1 cellular context compared by ENCODE assay signal in the genomic region with DNA sequence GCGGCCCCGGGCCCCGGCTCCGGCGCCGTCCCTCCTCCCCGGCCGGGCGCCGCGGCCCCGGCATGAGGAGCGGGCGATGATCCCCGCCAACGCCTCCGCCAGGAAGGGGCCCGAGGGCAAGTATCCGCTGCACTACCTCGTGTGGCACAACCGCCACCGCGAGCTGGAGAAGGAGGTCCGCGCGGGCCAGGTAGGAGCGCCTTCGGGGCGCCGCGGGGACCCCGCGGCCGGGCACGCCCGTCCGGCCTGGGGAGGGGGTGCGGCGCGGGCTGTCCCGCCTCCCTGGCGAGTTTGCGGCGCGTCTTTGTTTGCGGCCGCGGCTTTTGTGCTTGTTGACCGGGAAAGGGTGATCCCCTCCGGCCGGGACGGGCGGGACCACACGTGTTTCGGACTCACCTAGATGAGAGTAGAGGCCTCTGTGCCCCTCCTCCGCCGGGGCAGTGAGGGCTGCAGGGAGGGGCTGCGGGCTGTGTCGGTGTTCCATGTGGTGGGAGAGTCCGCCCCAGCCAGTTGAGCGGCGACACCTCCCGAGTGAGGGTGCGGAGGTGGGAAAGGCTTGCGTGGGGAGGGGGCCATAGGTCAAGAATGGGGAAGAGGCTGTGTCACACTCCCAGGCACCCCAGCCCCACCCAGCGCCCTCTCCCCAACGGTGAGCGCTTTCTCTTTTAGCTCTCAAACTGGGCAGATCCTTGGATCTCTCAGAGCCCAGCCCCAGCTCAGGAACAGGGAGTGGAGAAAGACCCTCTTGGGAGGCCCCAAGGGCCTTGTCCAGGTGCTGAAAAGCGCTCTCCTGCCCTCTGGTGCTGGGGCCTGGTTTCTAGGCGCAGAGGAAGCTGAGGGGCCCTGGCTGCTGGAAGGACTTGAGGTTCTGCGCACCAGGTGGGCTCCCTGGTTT.
TF ChIP-seq lines count a peak whose summit lies in the region.

No MANE protein-coding gene starts in this region.

TF ChIP-seq in WTC11, 78 proteins besides CTCF, POLR2A, EP300 and RAD21 (continued from another document and continues in another):
- no peak for TF ChIP-seq ZNF317 (CRISPR knock-in tag; IDR thresholded peaks at IDR 0.05; ENCODE audit: borderline replicate concordance, low read depth)
- TF ChIP-seq SOX15 (CRISPR knock-in tag; IDR thresholded peaks at IDR 0.05), result no peak
- TF ChIP-seq CREM (CRISPR knock-in tag; IDR thresholded peaks at IDR 0.05), result peak; percentile 2; the same call in 1 of the 2 replicates
- TF ChIP-seq RELA (CRISPR knock-in tag; IDR thresholded peaks at IDR 0.05; ENCODE audit: borderline replicate concordance), result peak; percentile 66; the same call in 1 of the 2 replicates
- TF ChIP-seq ZNF263 (CRISPR knock-in tag; IDR thresholded peaks at IDR 0.05; ENCODE audit: low read depth), result no peak
- TF ChIP-seq NFYB (CRISPR knock-in tag; conservative IDR thresholded peaks at IDR 0.05; ENCODE audit: low read depth), result no peak; the same call in 1 of the 2 replicates
- no peak for TF ChIP-seq GABPB1 (CRISPR knock-in tag; IDR thresholded peaks at IDR 0.05)
- TF ChIP-seq, protein P1, sequence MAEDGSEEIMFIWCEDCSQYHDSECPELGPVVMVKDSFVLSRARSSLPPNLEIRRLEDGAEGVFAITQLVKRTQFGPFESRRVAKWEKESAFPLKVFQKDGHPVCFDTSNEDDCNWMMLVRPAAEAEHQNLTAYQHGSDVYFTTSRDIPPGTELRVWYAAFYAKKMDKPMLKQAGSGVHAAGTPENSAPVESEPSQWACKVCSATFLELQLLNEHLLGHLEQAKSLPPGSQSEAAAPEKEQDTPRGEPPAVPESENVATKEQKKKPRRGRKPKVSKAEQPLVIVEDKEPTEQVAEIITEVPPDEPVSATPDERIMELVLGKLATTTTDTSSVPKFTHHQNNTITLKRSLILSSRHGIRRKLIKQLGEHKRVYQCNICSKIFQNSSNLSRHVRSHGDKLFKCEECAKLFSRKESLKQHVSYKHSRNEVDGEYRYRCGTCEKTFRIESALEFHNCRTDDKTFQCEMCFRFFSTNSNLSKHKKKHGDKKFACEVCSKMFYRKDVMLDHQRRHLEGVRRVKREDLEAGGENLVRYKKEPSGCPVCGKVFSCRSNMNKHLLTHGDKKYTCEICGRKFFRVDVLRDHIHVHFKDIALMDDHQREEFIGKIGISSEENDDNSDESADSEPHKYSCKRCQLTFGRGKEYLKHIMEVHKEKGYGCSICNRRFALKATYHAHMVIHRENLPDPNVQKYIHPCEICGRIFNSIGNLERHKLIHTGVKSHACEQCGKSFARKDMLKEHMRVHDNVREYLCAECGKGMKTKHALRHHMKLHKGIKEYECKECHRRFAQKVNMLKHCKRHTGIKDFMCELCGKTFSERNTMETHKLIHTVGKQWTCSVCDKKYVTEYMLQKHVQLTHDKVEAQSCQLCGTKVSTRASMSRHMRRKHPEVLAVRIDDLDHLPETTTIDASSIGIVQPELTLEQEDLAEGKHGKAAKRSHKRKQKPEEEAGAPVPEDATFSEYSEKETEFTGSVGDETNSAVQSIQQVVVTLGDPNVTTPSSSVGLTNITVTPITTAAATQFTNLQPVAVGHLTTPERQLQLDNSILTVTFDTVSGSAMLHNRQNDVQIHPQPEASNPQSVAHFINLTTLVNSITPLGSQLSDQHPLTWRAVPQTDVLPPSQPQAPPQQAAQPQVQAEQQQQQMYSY (CRISPR knock-in tag; IDR thresholded peaks at IDR 0.05), result peak; percentile 50; the same call in 1 of the 2 replicates
- 0 out of 2 replicates have a peak, but pooled peaks have one; percentile 40 for TF ChIP-seq TEAD1 (CRISPR knock-in tag; IDR thresholded peaks at IDR 0.05)
- TF ChIP-seq, protein P2, sequence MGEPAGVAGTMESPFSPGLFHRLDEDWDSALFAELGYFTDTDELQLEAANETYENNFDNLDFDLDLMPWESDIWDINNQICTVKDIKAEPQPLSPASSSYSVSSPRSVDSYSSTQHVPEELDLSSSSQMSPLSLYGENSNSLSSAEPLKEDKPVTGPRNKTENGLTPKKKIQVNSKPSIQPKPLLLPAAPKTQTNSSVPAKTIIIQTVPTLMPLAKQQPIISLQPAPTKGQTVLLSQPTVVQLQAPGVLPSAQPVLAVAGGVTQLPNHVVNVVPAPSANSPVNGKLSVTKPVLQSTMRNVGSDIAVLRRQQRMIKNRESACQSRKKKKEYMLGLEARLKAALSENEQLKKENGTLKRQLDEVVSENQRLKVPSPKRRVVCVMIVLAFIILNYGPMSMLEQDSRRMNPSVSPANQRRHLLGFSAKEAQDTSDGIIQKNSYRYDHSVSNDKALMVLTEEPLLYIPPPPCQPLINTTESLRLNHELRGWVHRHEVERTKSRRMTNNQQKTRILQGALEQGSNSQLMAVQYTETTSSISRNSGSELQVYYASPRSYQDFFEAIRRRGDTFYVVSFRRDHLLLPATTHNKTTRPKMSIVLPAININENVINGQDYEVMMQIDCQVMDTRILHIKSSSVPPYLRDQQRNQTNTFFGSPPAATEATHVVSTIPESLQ (CRISPR knock-in tag; IDR thresholded peaks at IDR 0.05), result no peak
- TF ChIP-seq, protein P3, sequence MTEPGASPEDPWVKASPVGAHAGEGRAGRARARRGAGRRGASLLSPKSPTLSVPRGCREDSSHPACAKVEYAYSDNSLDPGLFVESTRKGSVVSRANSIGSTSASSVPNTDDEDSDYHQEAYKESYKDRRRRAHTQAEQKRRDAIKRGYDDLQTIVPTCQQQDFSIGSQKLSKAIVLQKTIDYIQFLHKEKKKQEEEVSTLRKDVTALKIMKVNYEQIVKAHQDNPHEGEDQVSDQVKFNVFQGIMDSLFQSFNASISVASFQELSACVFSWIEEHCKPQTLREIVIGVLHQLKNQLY (CRISPR knock-in tag; IDR thresholded peaks at IDR 0.05), result no peak
- TF ChIP-seq, protein P4, sequence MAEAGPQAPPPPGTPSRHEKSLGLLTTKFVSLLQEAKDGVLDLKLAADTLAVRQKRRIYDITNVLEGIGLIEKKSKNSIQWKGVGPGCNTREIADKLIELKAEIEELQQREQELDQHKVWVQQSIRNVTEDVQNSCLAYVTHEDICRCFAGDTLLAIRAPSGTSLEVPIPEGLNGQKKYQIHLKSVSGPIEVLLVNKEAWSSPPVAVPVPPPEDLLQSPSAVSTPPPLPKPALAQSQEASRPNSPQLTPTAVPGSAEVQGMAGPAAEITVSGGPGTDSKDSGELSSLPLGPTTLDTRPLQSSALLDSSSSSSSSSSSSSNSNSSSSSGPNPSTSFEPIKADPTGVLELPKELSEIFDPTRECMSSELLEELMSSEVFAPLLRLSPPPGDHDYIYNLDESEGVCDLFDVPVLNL (CRISPR knock-in tag; IDR thresholded peaks at IDR 0.05; ENCODE audit: borderline replicate concordance, low read depth), result 0 out of 2 replicates have a peak, but pooled peaks have one; percentile 58
- peak; percentile 48; the same call in 1 of the 2 replicates for TF ChIP-seq FOXK1 (CRISPR knock-in tag; IDR thresholded peaks at IDR 0.05)
- TF ChIP-seq, protein P5, sequence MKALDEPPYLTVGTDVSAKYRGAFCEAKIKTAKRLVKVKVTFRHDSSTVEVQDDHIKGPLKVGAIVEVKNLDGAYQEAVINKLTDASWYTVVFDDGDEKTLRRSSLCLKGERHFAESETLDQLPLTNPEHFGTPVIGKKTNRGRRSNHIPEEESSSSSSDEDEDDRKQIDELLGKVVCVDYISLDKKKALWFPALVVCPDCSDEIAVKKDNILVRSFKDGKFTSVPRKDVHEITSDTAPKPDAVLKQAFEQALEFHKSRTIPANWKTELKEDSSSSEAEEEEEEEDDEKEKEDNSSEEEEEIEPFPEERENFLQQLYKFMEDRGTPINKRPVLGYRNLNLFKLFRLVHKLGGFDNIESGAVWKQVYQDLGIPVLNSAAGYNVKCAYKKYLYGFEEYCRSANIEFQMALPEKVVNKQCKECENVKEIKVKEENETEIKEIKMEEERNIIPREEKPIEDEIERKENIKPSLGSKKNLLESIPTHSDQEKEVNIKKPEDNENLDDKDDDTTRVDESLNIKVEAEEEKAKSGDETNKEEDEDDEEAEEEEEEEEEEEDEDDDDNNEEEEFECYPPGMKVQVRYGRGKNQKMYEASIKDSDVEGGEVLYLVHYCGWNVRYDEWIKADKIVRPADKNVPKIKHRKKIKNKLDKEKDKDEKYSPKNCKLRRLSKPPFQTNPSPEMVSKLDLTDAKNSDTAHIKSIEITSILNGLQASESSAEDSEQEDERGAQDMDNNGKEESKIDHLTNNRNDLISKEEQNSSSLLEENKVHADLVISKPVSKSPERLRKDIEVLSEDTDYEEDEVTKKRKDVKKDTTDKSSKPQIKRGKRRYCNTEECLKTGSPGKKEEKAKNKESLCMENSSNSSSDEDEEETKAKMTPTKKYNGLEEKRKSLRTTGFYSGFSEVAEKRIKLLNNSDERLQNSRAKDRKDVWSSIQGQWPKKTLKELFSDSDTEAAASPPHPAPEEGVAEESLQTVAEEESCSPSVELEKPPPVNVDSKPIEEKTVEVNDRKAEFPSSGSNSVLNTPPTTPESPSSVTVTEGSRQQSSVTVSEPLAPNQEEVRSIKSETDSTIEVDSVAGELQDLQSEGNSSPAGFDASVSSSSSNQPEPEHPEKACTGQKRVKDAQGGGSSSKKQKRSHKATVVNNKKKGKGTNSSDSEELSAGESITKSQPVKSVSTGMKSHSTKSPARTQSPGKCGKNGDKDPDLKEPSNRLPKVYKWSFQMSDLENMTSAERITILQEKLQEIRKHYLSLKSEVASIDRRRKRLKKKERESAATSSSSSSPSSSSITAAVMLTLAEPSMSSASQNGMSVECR (CRISPR knock-in tag; IDR thresholded peaks at IDR 0.05; ENCODE audit: borderline replicate concordance), result peak; percentile 99
- TF ChIP-seq, protein P6, sequence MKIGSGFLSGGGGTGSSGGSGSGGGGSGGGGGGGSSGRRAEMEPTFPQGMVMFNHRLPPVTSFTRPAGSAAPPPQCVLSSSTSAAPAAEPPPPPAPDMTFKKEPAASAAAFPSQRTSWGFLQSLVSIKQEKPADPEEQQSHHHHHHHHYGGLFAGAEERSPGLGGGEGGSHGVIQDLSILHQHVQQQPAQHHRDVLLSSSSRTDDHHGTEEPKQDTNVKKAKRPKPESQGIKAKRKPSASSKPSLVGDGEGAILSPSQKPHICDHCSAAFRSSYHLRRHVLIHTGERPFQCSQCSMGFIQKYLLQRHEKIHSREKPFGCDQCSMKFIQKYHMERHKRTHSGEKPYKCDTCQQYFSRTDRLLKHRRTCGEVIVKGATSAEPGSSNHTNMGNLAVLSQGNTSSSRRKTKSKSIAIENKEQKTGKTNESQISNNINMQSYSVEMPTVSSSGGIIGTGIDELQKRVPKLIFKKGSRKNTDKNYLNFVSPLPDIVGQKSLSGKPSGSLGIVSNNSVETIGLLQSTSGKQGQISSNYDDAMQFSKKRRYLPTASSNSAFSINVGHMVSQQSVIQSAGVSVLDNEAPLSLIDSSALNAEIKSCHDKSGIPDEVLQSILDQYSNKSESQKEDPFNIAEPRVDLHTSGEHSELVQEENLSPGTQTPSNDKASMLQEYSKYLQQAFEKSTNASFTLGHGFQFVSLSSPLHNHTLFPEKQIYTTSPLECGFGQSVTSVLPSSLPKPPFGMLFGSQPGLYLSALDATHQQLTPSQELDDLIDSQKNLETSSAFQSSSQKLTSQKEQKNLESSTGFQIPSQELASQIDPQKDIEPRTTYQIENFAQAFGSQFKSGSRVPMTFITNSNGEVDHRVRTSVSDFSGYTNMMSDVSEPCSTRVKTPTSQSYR (CRISPR knock-in tag; IDR thresholded peaks at IDR 0.05), result peak; percentile 77; the same call in 1 of the 2 replicates
- no peak for TF ChIP-seq GTF2I (CRISPR knock-in tag; conservative IDR thresholded peaks at IDR 0.05)
- 0 out of 2 replicates have a peak, but pooled peaks have one; percentile 28 for TF ChIP-seq MYBL2 (CRISPR knock-in tag; IDR thresholded peaks at IDR 0.05)
- no peak for TF ChIP-seq ELF4 (CRISPR knock-in tag; IDR thresholded peaks at IDR 0.05; ENCODE audit: low read depth)
- TF ChIP-seq SMAD4 (CRISPR knock-in tag; IDR thresholded peaks at IDR 0.05), result peak; percentile 98
- TF ChIP-seq NFE2L1 (CRISPR knock-in tag; IDR thresholded peaks at IDR 0.05), result peak; percentile 62; the same call in 1 of the 2 replicates
- no peak; the same call in 1 of the 2 replicates for TF ChIP-seq NR3C1 (CRISPR knock-in tag; conservative IDR thresholded peaks at IDR 0.05; ENCODE audit: low read depth)
- TF ChIP-seq ETV6 (CRISPR knock-in tag; IDR thresholded peaks at IDR 0.05), result no peak
- TF ChIP-seq, protein P7, sequence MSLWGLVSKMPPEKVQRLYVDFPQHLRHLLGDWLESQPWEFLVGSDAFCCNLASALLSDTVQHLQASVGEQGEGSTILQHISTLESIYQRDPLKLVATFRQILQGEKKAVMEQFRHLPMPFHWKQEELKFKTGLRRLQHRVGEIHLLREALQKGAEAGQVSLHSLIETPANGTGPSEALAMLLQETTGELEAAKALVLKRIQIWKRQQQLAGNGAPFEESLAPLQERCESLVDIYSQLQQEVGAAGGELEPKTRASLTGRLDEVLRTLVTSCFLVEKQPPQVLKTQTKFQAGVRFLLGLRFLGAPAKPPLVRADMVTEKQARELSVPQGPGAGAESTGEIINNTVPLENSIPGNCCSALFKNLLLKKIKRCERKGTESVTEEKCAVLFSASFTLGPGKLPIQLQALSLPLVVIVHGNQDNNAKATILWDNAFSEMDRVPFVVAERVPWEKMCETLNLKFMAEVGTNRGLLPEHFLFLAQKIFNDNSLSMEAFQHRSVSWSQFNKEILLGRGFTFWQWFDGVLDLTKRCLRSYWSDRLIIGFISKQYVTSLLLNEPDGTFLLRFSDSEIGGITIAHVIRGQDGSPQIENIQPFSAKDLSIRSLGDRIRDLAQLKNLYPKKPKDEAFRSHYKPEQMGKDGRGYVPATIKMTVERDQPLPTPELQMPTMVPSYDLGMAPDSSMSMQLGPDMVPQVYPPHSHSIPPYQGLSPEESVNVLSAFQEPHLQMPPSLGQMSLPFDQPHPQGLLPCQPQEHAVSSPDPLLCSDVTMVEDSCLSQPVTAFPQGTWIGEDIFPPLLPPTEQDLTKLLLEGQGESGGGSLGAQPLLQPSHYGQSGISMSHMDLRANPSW (CRISPR knock-in tag; conservative IDR thresholded peaks at IDR 0.05; ENCODE audit: low read depth), result no peak
- peak; percentile 79 for TF ChIP-seq NR2C2 (CRISPR knock-in tag; IDR thresholded peaks at IDR 0.05)
- TF ChIP-seq, protein P8, sequence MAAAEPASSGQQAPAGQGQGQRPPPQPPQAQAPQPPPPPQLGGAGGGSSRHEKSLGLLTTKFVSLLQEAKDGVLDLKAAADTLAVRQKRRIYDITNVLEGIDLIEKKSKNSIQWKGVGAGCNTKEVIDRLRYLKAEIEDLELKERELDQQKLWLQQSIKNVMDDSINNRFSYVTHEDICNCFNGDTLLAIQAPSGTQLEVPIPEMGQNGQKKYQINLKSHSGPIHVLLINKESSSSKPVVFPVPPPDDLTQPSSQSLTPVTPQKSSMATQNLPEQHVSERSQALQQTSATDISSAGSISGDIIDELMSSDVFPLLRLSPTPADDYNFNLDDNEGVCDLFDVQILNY (CRISPR knock-in tag; IDR thresholded peaks at IDR 0.05), result no peak
- no peak for TF ChIP-seq JAZF1 (CRISPR knock-in tag; IDR thresholded peaks at IDR 0.05)
- TF ChIP-seq MXD4 (CRISPR knock-in tag; IDR thresholded peaks at IDR 0.05; ENCODE audit: borderline replicate concordance), result no peak
- no peak for TF ChIP-seq GRHL2 (CRISPR knock-in tag; IDR thresholded peaks at IDR 0.05; ENCODE audit: insufficient replicate concordance, severe bottlenecking)
- TF ChIP-seq, protein P9, sequence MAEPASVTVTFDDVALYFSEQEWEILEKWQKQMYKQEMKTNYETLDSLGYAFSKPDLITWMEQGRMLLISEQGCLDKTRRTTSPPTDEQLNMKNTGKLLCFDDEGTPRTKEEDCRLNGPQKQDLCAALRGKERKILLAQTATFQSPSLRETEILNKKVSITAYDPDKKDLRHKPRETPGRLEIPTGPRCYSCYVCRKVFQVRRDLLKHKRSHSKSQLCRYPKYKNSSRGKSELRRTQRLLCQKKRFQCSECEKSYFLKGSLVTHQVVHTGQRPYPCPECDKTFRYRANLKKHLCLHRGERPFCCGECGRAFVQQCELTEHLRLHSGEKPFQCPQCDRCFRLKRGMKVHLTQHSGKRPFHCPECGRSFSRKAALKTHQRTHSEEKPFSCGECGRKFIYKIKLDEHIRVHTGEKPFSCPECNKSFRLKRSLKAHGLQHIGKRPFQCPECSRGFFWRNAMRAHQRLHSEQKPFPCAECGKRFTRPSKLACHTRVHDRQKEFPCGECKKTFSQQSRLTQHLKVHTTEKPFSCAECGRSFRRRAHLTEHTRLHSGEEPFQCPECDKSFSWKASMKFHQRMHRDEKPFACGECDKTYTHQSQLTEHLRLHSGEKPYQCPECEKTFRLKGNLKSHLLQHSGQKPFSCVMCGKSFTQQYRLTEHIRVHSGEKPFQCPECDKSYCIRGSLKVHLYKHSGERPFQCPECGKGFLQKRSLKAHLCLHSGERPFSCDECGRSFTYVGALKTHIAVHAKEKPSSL (CRISPR knock-in tag; conservative IDR thresholded peaks at IDR 0.05), result no peak
